ENCODE assay signal across 8 cellular contexts in genomic region chr1:34985063-34985770, GRCh38. TPM values are rescaled to one million over a fixed set of nuclear protein-coding genes. Genes with fewer than 3 reads are reported as not detected.
DNase-seq lines count a peak whose midpoint lies in the region; ATAC-seq and TF ChIP-seq lines count a peak whose summit lies in the region.

Gene TMEM35B, minus strand, starts transcription at chr1:34985347. Its CDS starts 42 bp downstream, at chr1:34985305.

- peaks cover 21% of the 10 kb centered on the region for H3K36me3 Mint-ChIP-seq in activated CD4-positive, alpha-beta T cell treated with anti-CD3 and anti-CD28 coated beads, Interleukin-2, amount 10 ng/mL, durations not matched to agents 24 days and 14 days (ENCODE audit: low read depth)

- H3K27me3 Mint-ChIP-seq in activated CD4-positive, alpha-beta T cell treated with anti-CD3 and anti-CD28 coated beads, Interleukin-2, amount 10 ng/mL, durations not matched to agents 24 days and 14 days: no peaks in the 10 kb centered on the region

- peak; percentile 78 for DNase-seq in DMS 273 (lab: John Stamatoyannopoulos, UW; ENCODE audit: unreplicated experiment)
- no peak for DNase-seq in DMS 273 treated with DMSO at 0.1 percent for 48 hours (lab: John Stamatoyannopoulos, UW)
- peak; percentile 41 for DNase-seq in NCI-H146 treated with DMSO at 0.1 percent for 48 hours (lab: John Stamatoyannopoulos, UW; ENCODE audit: unreplicated experiment)
- peak; percentile 95 for DNase-seq in activated CD4-positive, alpha-beta T cell treated with anti-CD3 and anti-CD28 coated beads, Interleukin-2, amount 10 ng/mL, durations not matched to agents 24 days and 14 days
- DNase-seq in coronary artery (ENCODE audit: low spot score): peak; percentile 84
- DNase-seq in left lobe of liver (ENCODE audit: low spot score): peak; percentile 75
- peak; percentile 79 to 83 for DNase-seq in stimulated activated CD4-positive, alpha-beta T cell treated with anti-CD3 and anti-CD28 coated beads, Interleukin-2, amount 100 ng/mL, for 24 hours

- intact Hi-C loops in activated CD4-positive, alpha-beta T cell treated with anti-CD3 and anti-CD28 coated beads, Interleukin-2, amount 10 ng/mL, durations not matched to agents 24 days and 14 days (cut with micrococcal nuclease): loop anchor here (5.0 to 10.0 kb wide), 4 partner anchors 47 to 207 kb away; partner anchors contain the start of genes SFPQ, SMIM12, ZMYM1 and ZMYM6

- H3K4me3 ChIP-seq in coronary artery: peak within 1 kb of the TSS; percentile 93

- H3K9me3 Mint-ChIP-seq in activated CD4-positive, alpha-beta T cell treated with anti-CD3 and anti-CD28 coated beads, Interleukin-2, amount 10 ng/mL, durations not matched to agents 24 days and 14 days: no peaks in the 10 kb centered on the region

- no peak for TF ChIP-seq CTCF in coronary artery (IDR thresholded peaks at IDR 0.05)

- ATAC-seq in HG02623 (IDR thresholded peaks at IDR 0.05; ENCODE audit: unreplicated experiment) (peak; percentile 71), left lobe of liver (peak; percentile 93)

- peak within 1 kb of the TSS; percentile 91 to 96 for H3K27ac ChIP-seq in coronary artery

- peak within 1 kb of the TSS; percentile 95 for H3K4me3 Mint-ChIP-seq in activated CD4-positive, alpha-beta T cell treated with anti-CD3 and anti-CD28 coated beads, Interleukin-2, amount 10 ng/mL, durations not matched to agents 24 days and 14 days

- H3K4me1 Mint-ChIP-seq in activated CD4-positive, alpha-beta T cell treated with anti-CD3 and anti-CD28 coated beads, Interleukin-2, amount 10 ng/mL, durations not matched to agents 24 days and 14 days: peaks cover 32% of the 10 kb centered on the region

- peak within 1 kb of the TSS; percentile 92 for H3K27ac Mint-ChIP-seq in activated CD4-positive, alpha-beta T cell treated with anti-CD3 and anti-CD28 coated beads, Interleukin-2, amount 10 ng/mL, durations not matched to agents 24 days and 14 days

RNA-seq across cellular contexts. Expression of gene TMEM35B, which starts in this region (rescaled TPM):
- 20.1 and 22.1 TPM in 2 replicates for total RNA-seq in activated CD4-positive, alpha-beta T cell treated with anti-CD3 and anti-CD28 coated beads, Interleukin-2, amount 10 ng/mL, durations not matched to agents 24 days and 14 days
- total RNA-seq in left lobe of liver: 15.8 TPM
